Comparison of ENCODE assay signal across 8 cellular contexts in genomic region chr5:56837956-56838355, GRCh38. TPM values are rescaled to one million over a fixed set of nuclear protein-coding genes. Genes with fewer than 3 reads are reported as not detected.
A peak's percentile ranks its signal among the peaks of the same experiment; 100 is the strongest.
DNase-seq lines count a peak whose midpoint lies in the region; ATAC-seq and TF ChIP-seq lines count a peak whose summit lies in the region.
"Had no signal": no experiment of that assay in that cellular context is flagged by ENCODE, and none has a peak within 500 bp of the region (broad histone marks: within the 10 kb centered on the region; RNA-seq: fewer than 3 reads in every experiment).

No MANE protein-coding gene starts in this region.

- H3F3A ChIP-seq in GM23248 (ENCODE audit: insufficient read depth): peaks cover 14% of the 10 kb centered on the region

- in situ Hi-C loops in GM23248 (cut with MboI): loop anchor here (5.0 to 25.0 kb wide), 2 partner anchors 566 to 851 kb away; partner anchors contain the start of gene IL6ST

- H3K9me2 ChIP-seq in GM23248 (ENCODE audit: insufficient read depth): no peaks in the 10 kb centered on the region

- H3K4me3 ChIP-seq in CD4-positive, CD25-positive, alpha-beta regulatory T cell (ENCODE audit: low read depth, low read length): peak overlapping the region; percentile 71
- no peak overlapping the region for H3K4me3 ChIP-seq in GM23248

- H3K9me3 ChIP-seq in CD4-positive, CD25-positive, alpha-beta regulatory T cell (ENCODE audit: control insufficient read depth in 2 of 2, low read length in 2 of 2): no peaks in the 10 kb centered on the region
- H3K9me3 ChIP-seq in GM23248 (ENCODE audit: low read depth): no peaks in the 10 kb centered on the region

- no peak overlapping the region for H2AFZ ChIP-seq in GM23248

- no peaks in the 10 kb centered on the region for H3K36me3 Mint-ChIP-seq in CD4-positive, CD25-positive, alpha-beta regulatory T cell
- H3K36me3 Mint-ChIP-seq in central memory CD8-positive, alpha-beta T cell (ENCODE audit: insufficient read depth): peaks cover 4% of the 10 kb centered on the region
- H3K36me3 Mint-ChIP-seq in nephron (ENCODE audit: low read depth): no peaks in the 10 kb centered on the region

- H3K4me3 Mint-ChIP-seq in CD4-positive, CD25-positive, alpha-beta regulatory T cell: peak overlapping the region; percentile 45 to 87 (median 62)
- H3K4me3 Mint-ChIP-seq in central memory CD8-positive, alpha-beta T cell: no peak overlapping the region
- H3K4me3 Mint-ChIP-seq in nephron: no peak overlapping the region

- H3K27ac ChIP-seq in CD4-positive, CD25-positive, alpha-beta regulatory T cell (ENCODE audit: insufficient read depth, low read length, poor library complexity, severe bottlenecking): peak overlapping the region; percentile 74
- no peak overlapping the region for H3K27ac ChIP-seq in GM23248

- H3K27me3 Mint-ChIP-seq in CD4-positive, CD25-positive, alpha-beta regulatory T cell: no peaks in the 10 kb centered on the region
- no peaks in the 10 kb centered on the region for H3K27me3 Mint-ChIP-seq in central memory CD8-positive, alpha-beta T cell
- H3K27me3 Mint-ChIP-seq in nephron (ENCODE audit: low read depth): no peaks in the 10 kb centered on the region

- peak overlapping the region; percentile 70 to 86 (median 85) for H3K27ac Mint-ChIP-seq in CD4-positive, CD25-positive, alpha-beta regulatory T cell
- H3K27ac Mint-ChIP-seq in central memory CD8-positive, alpha-beta T cell (ENCODE audit: low read depth): peak overlapping the region; percentile 54
- H3K27ac Mint-ChIP-seq in nephron: peak overlapping the region; percentile 75 to 84 (median 81)

- H3K27me3 ChIP-seq in CD4-positive, CD25-positive, alpha-beta regulatory T cell (ENCODE audit: control insufficient read depth, insufficient read depth, low read length): no peaks in the 10 kb centered on the region
- H3K27me3 ChIP-seq in GM23248 (replicated peaks; ENCODE audit: insufficient read depth): no peaks in the 10 kb centered on the region

- no peaks in the 10 kb centered on the region for H4K20me1 ChIP-seq in GM23248 (ENCODE audit: insufficient read depth)

- no peaks in the 10 kb centered on the region for H3K9me3 Mint-ChIP-seq in CD4-positive, CD25-positive, alpha-beta regulatory T cell
- H3K9me3 Mint-ChIP-seq in central memory CD8-positive, alpha-beta T cell: no peaks in the 10 kb centered on the region
- no peaks in the 10 kb centered on the region for H3K9me3 Mint-ChIP-seq in nephron

- peaks cover 94% of the 10 kb centered on the region for H3K4me1 ChIP-seq in CD4-positive, CD25-positive, alpha-beta regulatory T cell (ENCODE audit: control insufficient read depth, insufficient read depth, low read length, poor library complexity, severe bottlenecking)
- H3K4me1 ChIP-seq in GM23248 (ENCODE audit: insufficient read depth): peaks cover 11% of the 10 kb centered on the region

- peaks cover 90% of the 10 kb centered on the region for H3K79me2 ChIP-seq in GM23248 (ENCODE audit: insufficient read depth)

- peak overlapping the region; percentile 91 for H3K4me2 ChIP-seq in GM23248 (ENCODE audit: unreplicated experiment)

- no peak for ATAC-seq in CD4-positive, CD25-positive, alpha-beta regulatory T cell (ENCODE audit: low read depth in 2 of 2)
- no peak for ATAC-seq in central memory CD8-positive, alpha-beta T cell (replicated peaks; ENCODE audit: extremely low read depth, poor library complexity, severe bottlenecking)

- DNase-seq in CD4-positive, CD25-positive, alpha-beta regulatory T cell: no peak
- DNase-seq in GM23248: no peak
- no peak for DNase-seq in central memory CD8-positive, alpha-beta T cell (ENCODE audit: low spot score in 2 of 2)
- no peak for DNase-seq in DMS53 (lab: John Stamatoyannopoulos, UW)
- DNase-seq in NCI-H69 (lab: John Stamatoyannopoulos, UW): no peak
- DNase-seq in stimulated activated naive CD4-positive, alpha-beta T cell (lab: John Stamatoyannopoulos, UW): no peak
- DNase-seq: SHP77 had no signal

- TF ChIP-seq CTCF in nephron (IDR thresholded peaks at IDR 0.05; ENCODE audit: unreplicated experiment in 3 of 3): no peak

- no peak overlapping the region for H3K9ac ChIP-seq in GM23248

- peaks cover 5% of the 10 kb centered on the region for H3K36me3 ChIP-seq in CD4-positive, CD25-positive, alpha-beta regulatory T cell (ENCODE audit: control insufficient read depth, insufficient read depth, low read length)
- H3K36me3 ChIP-seq in GM23248 (ENCODE audit: low read depth): no peaks in the 10 kb centered on the region

- peaks cover 48 to 94% (median 84%) of the 10 kb centered on the region in 4 donors for H3K4me1 Mint-ChIP-seq in CD4-positive, CD25-positive, alpha-beta regulatory T cell
- H3K4me1 Mint-ChIP-seq in central memory CD8-positive, alpha-beta T cell: peaks cover 83% of the 10 kb centered on the region
- peaks cover 56% of the 10 kb centered on the region for H3K4me1 Mint-ChIP-seq in nephron

- 96 to 100% methylated on average over 1 of the region's 1 CpG for WGBS in GM23248 (ENCODE audit: low coverage in 1 of 2, low lambda C conversion rate in 2 of 2, missing lambda C conversion rate in 2 of 2), 2 experiments

RNA-seq across cellular contexts. Expression of gene MAP3K1, which starts 22.6 kb away (rescaled TPM):
- total RNA-seq in CD4-positive, CD25-positive, alpha-beta regulatory T cell: 110 TPM
- polyA plus RNA-seq in CD4-positive, CD25-positive, alpha-beta regulatory T cell: 10 to 100 TPM; 64.3 to 84.5 (median 76.1) TPM
- 4.3 and 4.6 TPM in 2 replicates for total RNA-seq in GM23248 (2014; rRNA removed; shearing (Covaris generic))
- polyA plus RNA-seq in GM23248 (2016; fragmentation: Nextera tagmentation; extraction: Ambion mirVana): 1.7 and 1.8 TPM in 2 replicates

Comparison
In these comparisons a context has a peak if more than half of its experiments do, and no peak if none do; other contexts are left out.
1. H3K4me3 Mint-ChIP-seq: peak in CD4-positive, CD25-positive, alpha-beta regulatory T cell (4 of 4); none in central memory CD8-positive, alpha-beta T cell (single experiment) and nephron (0 of 3).
2. RNA of gene MAP3K1, which starts 22.6 kb away (total RNA-seq): 110 TPM in CD4-positive, CD25-positive, alpha-beta regulatory T cell (single experiment); 4.3 to 4.6 TPM in GM23248; every median in the first group is over 10 times any median in the second.
3. Peak in every context shown above with its lines, with median percentiles within 50 percentile points of each other: H3K27ac Mint-ChIP-seq.